Comparison of ENCODE assay signal across 10 cellular contexts in the genomic region with DNA sequence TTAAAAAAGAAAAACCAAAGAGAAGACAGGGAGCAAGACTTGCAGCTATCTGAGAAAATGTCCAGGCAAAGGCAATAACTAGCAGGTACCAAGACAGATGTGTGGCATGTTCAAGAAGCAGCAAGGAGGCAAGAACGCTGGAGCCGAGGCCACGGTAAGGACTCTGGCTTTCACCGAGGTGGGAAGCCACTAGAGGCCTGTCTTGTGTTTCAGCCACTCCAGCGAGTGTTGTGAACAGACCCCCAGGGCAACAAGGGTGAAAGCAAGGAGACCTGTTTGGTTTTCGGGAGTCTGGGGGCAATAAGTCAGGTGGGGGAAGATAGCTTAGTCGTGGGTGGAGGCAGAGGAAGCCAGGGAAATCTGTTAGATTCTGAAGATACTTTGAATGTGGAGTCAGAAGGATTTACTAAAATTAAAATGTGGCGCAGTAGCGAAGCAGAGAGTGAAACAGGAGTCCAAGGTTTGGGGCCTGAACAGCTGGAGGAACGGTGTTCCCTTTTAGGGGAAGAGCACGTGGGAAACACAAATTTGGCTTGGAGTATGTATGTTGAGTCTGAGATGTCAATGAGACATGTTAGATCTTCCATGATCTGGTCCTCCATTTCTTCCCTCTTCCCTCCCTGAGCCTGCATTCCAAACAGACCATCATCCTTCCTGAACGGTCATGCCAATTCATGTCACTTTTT. TPM values are rescaled to one million over a fixed set of nuclear protein-coding genes. Genes with fewer than 3 reads are reported as not detected.
DNase-seq lines count a peak whose midpoint lies in the region; ATAC-seq and TF ChIP-seq lines count a peak whose summit lies in the region.
"Had no signal": no experiment of that assay in that cellular context is flagged by ENCODE, and none has a peak within 500 bp of the region (broad histone marks: within the 10 kb centered on the region; RNA-seq: fewer than 3 reads in every experiment).

No MANE protein-coding gene starts in this region.

- H3K4me1 ChIP-seq in Loucy (ENCODE audit: insufficient read depth, low read length, poor library complexity, severe bottlenecking) = peaks cover 88% of the 10 kb centered on the region

- peak overlapping the region; percentile 94 for H3K9ac ChIP-seq in Loucy (ENCODE audit: low read depth, low read length, poor library complexity, severe bottlenecking)

- H3K36me3 ChIP-seq in Loucy (ENCODE audit: insufficient read depth, low read length) = peaks cover 63% of the 10 kb centered on the region; the same call in 1 of the 2 replicates

- peak overlapping the region; percentile 99 for H3K27ac Mint-ChIP-seq in CD4-positive, alpha-beta T cell
- H3K27ac Mint-ChIP-seq in dendritic cell treated with granulocyte-macrophage colony-stimulating factor and Interleukin-4, amounts not matched to agents 40 ng/mL and 50 ng/mL, for 4 days = peak overlapping the region; percentile 5
- H3K27ac Mint-ChIP-seq in progenitor cell of endocrine pancreas = peak overlapping the region; percentile 74

- peaks cover 92% of the 10 kb centered on the region for H3K4me1 Mint-ChIP-seq in CD4-positive, alpha-beta T cell (ENCODE audit: low read depth)
- peaks cover 90% of the 10 kb centered on the region for H3K4me1 Mint-ChIP-seq in dendritic cell treated with granulocyte-macrophage colony-stimulating factor and Interleukin-4, amounts not matched to agents 40 ng/mL and 50 ng/mL, for 4 days (ENCODE audit: low read depth)
- H3K4me1 Mint-ChIP-seq in progenitor cell of endocrine pancreas (ENCODE audit: low read depth) = peaks cover 21% of the 10 kb centered on the region

- H2AFZ ChIP-seq in Loucy (ENCODE audit: low read length) = no peak overlapping the region

- no peaks in the 10 kb centered on the region for H3K27me3 Mint-ChIP-seq in CD4-positive, alpha-beta T cell
- no peaks in the 10 kb centered on the region for H3K27me3 Mint-ChIP-seq in dendritic cell treated with granulocyte-macrophage colony-stimulating factor and Interleukin-4, amounts not matched to agents 40 ng/mL and 50 ng/mL, for 4 days
- H3K27me3 Mint-ChIP-seq in progenitor cell of endocrine pancreas = no peaks in the 10 kb centered on the region

- DNase-seq in CD4-positive, alpha-beta T cell = no peak
- DNase-seq in progenitor cell of endocrine pancreas (ENCODE audit: low spot score, unreplicated experiment) (no peak), cortex of kidney (lab: John Stamatoyannopoulos, UW) (no peak), MV-4-11 (lab: John Stamatoyannopoulos, UW) (no peak)
- DNase-seq: HCEC 1CT, NCI-H2029 had no signal

- TF ChIP-seq CTCF in CD4-positive, alpha-beta T cell (IDR thresholded peaks at IDR 0.05) = no peak
- TF ChIP-seq CTCF in Loucy (conservative IDR thresholded peaks at IDR 0.05; ENCODE audit: low read length) (no peak), progenitor cell of endocrine pancreas (IDR thresholded peaks at IDR 0.05; ENCODE audit: unreplicated experiment) (no peak)

- no peaks in the 10 kb centered on the region for H3K9me3 Mint-ChIP-seq in CD4-positive, alpha-beta T cell
- H3K9me3 Mint-ChIP-seq in dendritic cell treated with granulocyte-macrophage colony-stimulating factor and Interleukin-4, amounts not matched to agents 40 ng/mL and 50 ng/mL, for 4 days = no peaks in the 10 kb centered on the region
- H3K9me3 Mint-ChIP-seq in progenitor cell of endocrine pancreas (ENCODE audit: low read depth) = no peaks in the 10 kb centered on the region

- H3K4me3 Mint-ChIP-seq in CD4-positive, alpha-beta T cell = peak overlapping the region; percentile 99
- no peak overlapping the region for H3K4me3 Mint-ChIP-seq in dendritic cell treated with granulocyte-macrophage colony-stimulating factor and Interleukin-4, amounts not matched to agents 40 ng/mL and 50 ng/mL, for 4 days
- peak overlapping the region; percentile 47 for H3K4me3 Mint-ChIP-seq in progenitor cell of endocrine pancreas (ENCODE audit: low read depth)

- H3K4me3 ChIP-seq in Loucy (ENCODE audit: low read length, poor library complexity, severe bottlenecking) = peak overlapping the region; percentile 92

- peaks cover 87% of the 10 kb centered on the region for H3K36me3 Mint-ChIP-seq in CD4-positive, alpha-beta T cell (ENCODE audit: low read depth)
- H3K36me3 Mint-ChIP-seq in dendritic cell treated with granulocyte-macrophage colony-stimulating factor and Interleukin-4, amounts not matched to agents 40 ng/mL and 50 ng/mL, for 4 days (ENCODE audit: low read depth) = peaks cover 83% of the 10 kb centered on the region
- H3K36me3 Mint-ChIP-seq in progenitor cell of endocrine pancreas (ENCODE audit: insufficient read depth) = peaks cover 27% of the 10 kb centered on the region

- POLR2A ChIA-PET in CD4-positive, alpha-beta T cell (lab: Charles Lee) = interaction anchor here (0.9 to 2.1 kb wide), 3 partner anchors 9 to 20 kb away, joined by 3 to 7 read pairs (median 3); no protein-coding TSS in a partner anchor

- ATAC-seq in CD4-positive, alpha-beta T cell (ENCODE audit: poor library complexity) = no peak
- no peak for ATAC-seq in HG03469 (IDR thresholded peaks at IDR 0.05; ENCODE audit: unreplicated experiment)
- ATAC-seq: HepG2 had no signal

- peaks cover 93% of the 10 kb centered on the region for H3K79me2 ChIP-seq in Loucy (ENCODE audit: insufficient read depth, low read length)

- H3F3A ChIP-seq in Loucy (ENCODE audit: low read depth) = no peaks in the 10 kb centered on the region

- no peaks in the 10 kb centered on the region for H3K9me2 ChIP-seq in Loucy (replicated peaks; ENCODE audit: low read depth, low read length)

- CTCF ChIA-PET in CD4-positive, alpha-beta T cell (lab: Charles Lee) = no interaction called here

- H3K27ac ChIP-seq in CD4-positive, alpha-beta T cell (ENCODE audit: low read depth, low read length) = no peak overlapping the region

- no peaks in the 10 kb centered on the region for H3K9me3 ChIP-seq in CD4-positive, alpha-beta T cell (ENCODE audit: control insufficient read depth, low read length)
- H3K9me3 ChIP-seq in Loucy (ENCODE audit: insufficient read depth, low read depth, low read length) = no peaks in the 10 kb centered on the region

- H3K27me3 ChIP-seq in CD4-positive, alpha-beta T cell (ENCODE audit: control insufficient read depth, insufficient read depth, low read length) = no peaks in the 10 kb centered on the region
- H3K27me3 ChIP-seq in Loucy (ENCODE audit: insufficient read depth, low read length, poor library complexity, severe bottlenecking) = no peaks in the 10 kb centered on the region

- intact Hi-C loops in CD4-positive, alpha-beta T cell (cut with DNase I, micrococcal nuclease) = loop anchor here in 1 of 2 experiments (1.0 to 10.0 kb wide), 3 partner anchors 16 to 419 kb away; a partner anchor contains a TSS
- intact Hi-C loops in dendritic cell treated with granulocyte-macrophage colony-stimulating factor and Interleukin-4, amounts not matched to agents 40 ng/mL and 50 ng/mL, for 4 days (cut with micrococcal nuclease) = no loop called here

- H4K20me1 ChIP-seq in Loucy (ENCODE audit: insufficient read depth, low read length, poor library complexity, severe bottlenecking) = peaks cover 76% of the 10 kb centered on the region

- H3K4me2 ChIP-seq in Loucy (ENCODE audit: low read depth, low read length, poor library complexity, severe bottlenecking) = peak overlapping the region; percentile 99

RNA-seq across cellular contexts. Expression of a gene that starts 3.1 kb away (rescaled TPM):
- total RNA-seq in CD4-positive, alpha-beta T cell = 100 to 1,000 TPM; 197 to 198 TPM
- total RNA-seq in progenitor cell of endocrine pancreas = 191 and 200 TPM in 2 replicates

Comparison
In these comparisons a context has a peak if more than half of its experiments do, and no peak if none do; other contexts are left out.
1. H3K27ac Mint-ChIP-seq: peak in every context shown above with its lines; median percentile 99 in CD4-positive, alpha-beta T cell; 74 in progenitor cell of endocrine pancreas; 5 in dendritic cell treated with granulocyte-macrophage colony-stimulating factor and Interleukin-4, amounts not matched to agents 40 ng/mL and 50 ng/mL, for 4 days.